In the genomic region with DNA sequence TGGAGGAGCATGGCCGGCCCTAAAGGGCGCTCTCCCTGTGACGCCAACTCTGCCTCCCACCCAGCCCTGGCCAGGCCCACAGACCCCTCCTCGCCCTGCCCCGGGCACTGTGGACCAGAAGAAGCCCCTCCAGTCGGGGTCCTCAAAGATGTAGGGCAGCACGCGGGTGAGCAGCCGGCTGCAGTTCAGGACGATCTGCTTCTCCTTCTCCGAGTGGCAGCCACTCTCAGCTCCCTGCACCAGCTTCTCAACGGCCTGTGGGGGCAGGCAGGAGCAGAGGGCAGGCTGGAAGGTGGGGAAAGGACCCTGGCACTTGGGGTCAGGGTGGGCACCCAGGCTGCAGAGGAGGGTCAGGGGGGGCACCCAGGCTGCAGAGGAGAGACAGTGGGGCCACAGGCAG, we compare ENCODE assay signal across 19 cellular contexts. TPM values are rescaled to one million over a fixed set of nuclear protein-coding genes. Genes with fewer than 3 reads are reported as not detected.
A peak's percentile ranks its signal among the peaks of the same experiment; 100 is the strongest.
DNase-seq lines count a peak whose midpoint lies in the region; ATAC-seq and TF ChIP-seq lines count a peak whose summit lies in the region.
"Had no signal": no experiment of that assay in that cellular context is flagged by ENCODE, and none has a peak within 500 bp of the region (broad histone marks: within the 10 kb centered on the region; RNA-seq: fewer than 3 reads in every experiment).

No MANE protein-coding gene starts in this region.

- no peaks in the 10 kb centered on the region for H3K9me3 ChIP-seq in DND-41 (ENCODE audit: insufficient read depth, low read length, severe bottlenecking)
- H3K9me3 ChIP-seq: BLaER1 treated with 17β-estradiol and CSF1 and Interleukin-3, amounts not matched to agents 10 nM and 100 nM had no signal

- no peak for ATAC-seq in DND-41 (ENCODE audit: insufficient read depth, low read depth)
- peak; percentile 44 for ATAC-seq in WTC11
- no peak for ATAC-seq in GM21737 (IDR thresholded peaks at IDR 0.05; ENCODE audit: unreplicated experiment)
- ATAC-seq: activated CD8-positive, alpha-beta T cell treated with anti-CD3 and anti-CD28 coated beads for 36 hours; activated naive CD8-positive, alpha-beta T cell treated with anti-CD3 and anti-CD28 coated beads, Interleukin-2, amount 50 U/mL, for 24 hours; activated T-cell treated with anti-CD3 and anti-CD28 coated beads, Interleukin-2, amount 50 U/mL, for 72 hours; foreskin keratinocyte; left ventricle myocardium superior had no signal

- H3K27me3 Mint-ChIP-seq in WTC11 (ENCODE audit: low read depth) = peaks cover 13% of the 10 kb centered on the region
- H3K27me3 Mint-ChIP-seq: activated CD8-positive, alpha-beta T cell treated with anti-CD3 and anti-CD28 coated beads for 36 hours; activated naive CD8-positive, alpha-beta T cell treated with anti-CD3 and anti-CD28 coated beads, Interleukin-2, amount 50 U/mL, for 24 hours had no signal

- peaks cover 3% of the 10 kb centered on the region; the same call in 1 of the 2 replicates for H3K4me1 ChIP-seq in DND-41 (ENCODE audit: insufficient read depth, low read length)
- H3K4me1 ChIP-seq: foreskin keratinocyte had no signal

- H3K36me3 Mint-ChIP-seq in WTC11 = no peaks in the 10 kb centered on the region

- CTCF ChIA-PET in WTC11 (lab: Charles Lee) = interaction anchor here (0.6 to 4.9 kb wide), 32 partner anchors 8 to 238 kb away, joined by 3 to 139 read pairs (median 4); partner anchors contain the start of genes CDR2L, FDXR, HID1 and MRPL58

- no peaks in the 10 kb centered on the region for H3K36me3 ChIP-seq in DND-41 (ENCODE audit: insufficient read depth, low read length)
- H3K36me3 ChIP-seq: BLaER1 treated with 17β-estradiol and CSF1 and Interleukin-3, amounts not matched to agents 10 nM and 100 nM had no signal

- no peak for DNase-seq in DND-41
- peak; percentile 59 for DNase-seq in HuH-7 (ENCODE audit: low spot score)
- DNase-seq in WTC11 (ENCODE audit: low spot score) = no peak
- DNase-seq in KG1 (lab: John Stamatoyannopoulos, UW) = no peak
- no peak for DNase-seq in DMS153 (lab: John Stamatoyannopoulos, UW)
- no peak for DNase-seq in HCEC 1CT
- DNase-seq: activated CD8-positive, alpha-beta T cell treated with anti-CD3 and anti-CD28 coated beads for 36 hours; activated naive CD8-positive, alpha-beta T cell treated with anti-CD3 and anti-CD28 coated beads, Interleukin-2, amount 50 U/mL, for 24 hours; activated T-cell treated with anti-CD3 and anti-CD28 coated beads, Interleukin-2, amount 50 U/mL, for 72 hours; central memory CD4-positive, alpha-beta T cell; foreskin keratinocyte; left ventricle myocardium superior; NCI-H2029; NCI-H510A treated with DMSO at 0.1 percent for 48 hours; SW 1271 had no signal

- no peaks in the 10 kb centered on the region for H3K79me2 ChIP-seq in DND-41 (ENCODE audit: insufficient read depth, low read length)

- H3K27ac ChIP-seq in DND-41 (ENCODE audit: low read length) = no peak overlapping the region
- peak overlapping the region; percentile 94 for H3K27ac ChIP-seq in layer of hippocampus (ENCODE audit: low read depth, low read length)
- H3K27ac ChIP-seq: BLaER1 treated with 17β-estradiol and CSF1 and Interleukin-3, amounts not matched to agents 10 nM and 100 nM; foreskin keratinocyte had no signal

- H3K27ac Mint-ChIP-seq in WTC11 = peak overlapping the region; percentile 65; the same call in 1 of the 2 replicates
- H3K27ac Mint-ChIP-seq: activated CD8-positive, alpha-beta T cell treated with anti-CD3 and anti-CD28 coated beads for 36 hours; activated naive CD8-positive, alpha-beta T cell treated with anti-CD3 and anti-CD28 coated beads, Interleukin-2, amount 50 U/mL, for 24 hours; activated T-cell treated with anti-CD3 and anti-CD28 coated beads, Interleukin-2, amount 50 U/mL, for 72 hours had no signal

- H3K9ac ChIP-seq in DND-41 (ENCODE audit: low read depth, low read length) = no peak overlapping the region

- H3K27me3 ChIP-seq in DND-41 (ENCODE audit: insufficient read depth, low read length, poor library complexity) (peaks cover 4% of the 10 kb centered on the region), layer of hippocampus (ENCODE audit: control insufficient read depth, insufficient read depth, low read length) (no peaks in the 10 kb centered on the region)
- H3K27me3 ChIP-seq: BLaER1 treated with 17β-estradiol and CSF1 and Interleukin-3, amounts not matched to agents 10 nM and 100 nM had no signal

- H3K9me3 Mint-ChIP-seq in WTC11 = no peaks in the 10 kb centered on the region
- H3K9me3 Mint-ChIP-seq: activated CD8-positive, alpha-beta T cell treated with anti-CD3 and anti-CD28 coated beads for 36 hours; activated naive CD8-positive, alpha-beta T cell treated with anti-CD3 and anti-CD28 coated beads, Interleukin-2, amount 50 U/mL, for 24 hours; activated T-cell treated with anti-CD3 and anti-CD28 coated beads, Interleukin-2, amount 50 U/mL, for 72 hours had no signal

- TF ChIP-seq CTCF in DND-41 (IDR thresholded peaks at IDR 0.05; ENCODE audit: borderline replicate concordance, extremely low read depth, low read length, poor library complexity, severe bottlenecking) = peak; percentile 38
- no peak for TF ChIP-seq CTCF in WTC11 (IDR thresholded peaks at IDR 0.05)

- POLR2A ChIA-PET in WTC11 (lab: Charles Lee) = no interaction called here

- H4K20me1 ChIP-seq in DND-41 (ENCODE audit: insufficient read depth, low read length) = no peaks in the 10 kb centered on the region

- H3K4me2 ChIP-seq in DND-41 (ENCODE audit: insufficient read depth, low read length) = no peak overlapping the region
- H3K4me2 ChIP-seq: BLaER1 treated with 17β-estradiol and CSF1 and Interleukin-3, amounts not matched to agents 10 nM and 100 nM had no signal

- H2AFZ ChIP-seq in DND-41 (ENCODE audit: low read depth, low read length) = no peak overlapping the region

- H3K4me1 Mint-ChIP-seq in WTC11 = peaks cover 13% of the 10 kb centered on the region

- no peak overlapping the region for H3K4me3 ChIP-seq in DND-41 (ENCODE audit: low read depth in 1 of 2, low read length in 2 of 2)
- H3K4me3 ChIP-seq: BLaER1 treated with 17β-estradiol and CSF1 and Interleukin-3, amounts not matched to agents 10 nM and 100 nM had no signal

- H3K4me3 Mint-ChIP-seq in WTC11 = no peak overlapping the region
- H3K4me3 Mint-ChIP-seq: activated CD8-positive, alpha-beta T cell treated with anti-CD3 and anti-CD28 coated beads for 36 hours; activated naive CD8-positive, alpha-beta T cell treated with anti-CD3 and anti-CD28 coated beads, Interleukin-2, amount 50 U/mL, for 24 hours; activated T-cell treated with anti-CD3 and anti-CD28 coated beads, Interleukin-2, amount 50 U/mL, for 72 hours had no signal

TF ChIP-seq in WTC11, 78 proteins besides CTCF, POLR2A, EP300 and RAD21:
- TF ChIP-seq, protein P1, sequence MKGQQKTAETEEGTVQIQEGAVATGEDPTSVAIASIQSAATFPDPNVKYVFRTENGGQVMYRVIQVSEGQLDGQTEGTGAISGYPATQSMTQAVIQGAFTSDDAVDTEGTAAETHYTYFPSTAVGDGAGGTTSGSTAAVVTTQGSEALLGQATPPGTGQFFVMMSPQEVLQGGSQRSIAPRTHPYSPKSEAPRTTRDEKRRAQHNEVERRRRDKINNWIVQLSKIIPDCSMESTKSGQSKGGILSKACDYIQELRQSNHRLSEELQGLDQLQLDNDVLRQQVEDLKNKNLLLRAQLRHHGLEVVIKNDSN (CRISPR knock-in tag; IDR thresholded peaks at IDR 0.05) = no peak
- no peak for TF ChIP-seq GTF2I (CRISPR knock-in tag; conservative IDR thresholded peaks at IDR 0.05)
- TF ChIP-seq AFF4 (CRISPR knock-in tag; IDR thresholded peaks at IDR 0.05; ENCODE audit: borderline replicate concordance) = no peak
- no peak for TF ChIP-seq ESRRA (CRISPR knock-in tag; IDR thresholded peaks at IDR 0.05; ENCODE audit: borderline replicate concordance)

RNA-seq across cellular contexts. Expression of gene HID1, which starts 8.9 kb away (rescaled TPM):
- 16.7 to 19.4 TPM (median 19.3 TPM) in 3 replicates for total RNA-seq in WTC11 (2021)

RNA-seq across cellular contexts. Expression of gene CDR2L, which starts 23.8 kb away (rescaled TPM):
- 28.6 to 31.3 TPM (median 31.0 TPM) in 3 replicates for total RNA-seq in WTC11 (2021)

RNA-seq across cellular contexts. Expression of gene OTOP3, which starts 28.0 kb away (rescaled TPM):
- total RNA-seq in WTC11 (2021) = not detected in 3 replicates
- total RNA-seq: activated CD8-positive, alpha-beta T cell treated with anti-CD3 and anti-CD28 coated beads for 36 hours; activated T-cell treated with anti-CD3 and anti-CD28 coated beads, Interleukin-2, amount 50 U/mL, for 72 hours; foreskin keratinocyte; left ventricle myocardium superior; skeletal muscle tissue had no signal

RNA-seq across cellular contexts. Expression of gene OTOP2, which starts 39.6 kb away (rescaled TPM):
- total RNA-seq in WTC11 (2021) = not detected in 3 replicates
- total RNA-seq: activated CD8-positive, alpha-beta T cell treated with anti-CD3 and anti-CD28 coated beads for 36 hours; activated T-cell treated with anti-CD3 and anti-CD28 coated beads, Interleukin-2, amount 50 U/mL, for 72 hours; foreskin keratinocyte; left ventricle myocardium superior; skeletal muscle tissue had no signal

RNA-seq across cellular contexts. Expression of gene USH1G, which starts 40.6 kb away (rescaled TPM):
- 1.9 to 2.9 TPM (median 2.6 TPM) in 3 replicates for total RNA-seq in WTC11 (2021)
- total RNA-seq: activated CD8-positive, alpha-beta T cell treated with anti-CD3 and anti-CD28 coated beads for 36 hours; activated T-cell treated with anti-CD3 and anti-CD28 coated beads, Interleukin-2, amount 50 U/mL, for 72 hours; left ventricle myocardium superior had no signal
